Comparison of ENCODE assay signal across 9 cellular contexts in genomic region chrX:35919536-35920309, GRCh38. TPM values are rescaled to one million over a fixed set of nuclear protein-coding genes. Genes with fewer than 3 reads are reported as not detected.
A peak's percentile ranks its signal among the peaks of the same experiment; 100 is the strongest.
DNase-seq lines count a peak whose midpoint lies in the region; ATAC-seq, FAIRE-seq and TF ChIP-seq lines count a peak whose summit lies in the region.
"Had no signal": no experiment of that assay in that cellular context is flagged by ENCODE, and none has a peak within 500 bp of the region (broad histone marks: within the 10 kb centered on the region; RNA-seq: fewer than 3 reads in every experiment).

CFAP47 (plus strand) TSS chrX:35919734; CDS start chrX:35919800, 66 bp downstream.

- H3K36me3 Mint-ChIP-seq in glutamatergic neuron (ENCODE audit: unreplicated experiment): no peaks in the 10 kb centered on the region
- H3K36me3 Mint-ChIP-seq in naive thymus-derived CD4-positive, alpha-beta T cell: no peaks in the 10 kb centered on the region

- ATAC-seq in pancreas: peak; percentile 79 to 97 (median 94)
- no peak for ATAC-seq in naive thymus-derived CD4-positive, alpha-beta T cell

- 0 to 21% methylated on average over 38 of the region's 38 CpGs for WGBS in pancreas, 2 donors

- TF ChIP-seq CTCF in glutamatergic neuron (IDR thresholded peaks at IDR 0.05; ENCODE audit: partially characterized antibody, unreplicated experiment) (no peak), pancreas (IDR thresholded peaks at IDR 0.05) (no peak)

- no peaks in the 10 kb centered on the region for H3K9me3 Mint-ChIP-seq in glutamatergic neuron (ENCODE audit: unreplicated experiment)
- H3K9me3 Mint-ChIP-seq in naive thymus-derived CD4-positive, alpha-beta T cell: peaks cover 0 to 3% (median 0%) of the 10 kb centered on the region in 11 donors
- H3K9me3 Mint-ChIP-seq: activated B cell treated with CpG ODN at 0.5 μM for 24 hours had no signal

- H3K27me3 Mint-ChIP-seq in glutamatergic neuron (ENCODE audit: unreplicated experiment): no peaks in the 10 kb centered on the region
- H3K27me3 Mint-ChIP-seq in naive thymus-derived CD4-positive, alpha-beta T cell: no peaks in the 10 kb centered on the region
- H3K27me3 Mint-ChIP-seq: activated B cell treated with CpG ODN at 0.5 μM for 24 hours had no signal

- no peaks in the 10 kb centered on the region for H3K4me1 Mint-ChIP-seq in glutamatergic neuron (ENCODE audit: low read depth, unreplicated experiment)
- peaks cover 0 to 3% (median 0%) of the 10 kb centered on the region in 7 donors for H3K4me1 Mint-ChIP-seq in naive thymus-derived CD4-positive, alpha-beta T cell
- H3K4me1 Mint-ChIP-seq: activated B cell treated with CpG ODN at 0.5 μM for 24 hours had no signal

- no peaks in the 10 kb centered on the region for H3K36me3 ChIP-seq in pancreas
- H3K36me3 ChIP-seq in naive thymus-derived CD4-positive, alpha-beta T cell (ENCODE audit: control insufficient read depth in 2 of 3, insufficient read depth in 3 of 3, low read length in 3 of 3): no peaks in the 10 kb centered on the region

- no peaks in the 10 kb centered on the region for H3K4me1 ChIP-seq in pancreas
- H3K4me1 ChIP-seq in naive thymus-derived CD4-positive, alpha-beta T cell (ENCODE audit: control insufficient read depth in 2 of 2, insufficient read depth in 2 of 2, low read length in 2 of 2): no peaks in the 10 kb centered on the region

- peak within 1 kb of the TSS in 2 of 4 donors; percentile 21 to 37 for H3K4me3 ChIP-seq in pancreas
- H3K4me3 ChIP-seq in naive thymus-derived CD4-positive, alpha-beta T cell (ENCODE audit: low read length): no peak within 1 kb of the TSS

- POLR2A ChIA-PET in naive thymus-derived CD4-positive, alpha-beta T cell (lab: Charles Lee): no interaction called here

- peak within 1 kb of the TSS; percentile 75 for H3K4me3 Mint-ChIP-seq in glutamatergic neuron (ENCODE audit: unreplicated experiment)
- no peak within 1 kb of the TSS for H3K4me3 Mint-ChIP-seq in naive thymus-derived CD4-positive, alpha-beta T cell
- H3K4me3 Mint-ChIP-seq: activated B cell treated with CpG ODN at 0.5 μM for 24 hours had no signal

- peaks cover 0 to 6% (median 0%) of the 10 kb centered on the region in 4 donors for H3K27me3 ChIP-seq in pancreas
- no peaks in the 10 kb centered on the region for H3K27me3 ChIP-seq in naive thymus-derived CD4-positive, alpha-beta T cell (ENCODE audit: control insufficient read depth in 2 of 2, insufficient read depth in 2 of 2, low read length in 2 of 2)

- H3K27ac Mint-ChIP-seq in glutamatergic neuron (ENCODE audit: unreplicated experiment): no peak within 1 kb of the TSS
- no peak within 1 kb of the TSS for H3K27ac Mint-ChIP-seq in naive thymus-derived CD4-positive, alpha-beta T cell
- H3K27ac Mint-ChIP-seq: activated B cell treated with CpG ODN at 0.5 μM for 24 hours had no signal

- intact Hi-C loops in pancreas (cut with DNase I): no loop called here
- intact Hi-C loops in naive thymus-derived CD4-positive, alpha-beta T cell (cut with micrococcal nuclease): no loop called here

- H3K27ac ChIP-seq in pancreas: no peak within 1 kb of the TSS
- H3K27ac ChIP-seq in naive thymus-derived CD4-positive, alpha-beta T cell (ENCODE audit: low read depth, low read length): no peak within 1 kb of the TSS

- H3K9me3 ChIP-seq in pancreas: no peaks in the 10 kb centered on the region
- no peaks in the 10 kb centered on the region for H3K9me3 ChIP-seq in naive thymus-derived CD4-positive, alpha-beta T cell (ENCODE audit: control insufficient read depth in 2 of 3, low read length in 3 of 3)

- DNase-seq in Daoy (ENCODE audit: low read depth) (peak; percentile 1), NCI-H69 (lab: John Stamatoyannopoulos, UW) (peak; percentile 34), glutamatergic neuron (peak; percentile 61), pancreas (peak; percentile 46 to 70 (median 61)), NAMALWA (ENCODE audit: low spot score) (no peak), cerebellar cortex (ENCODE audit: low spot score) (no peak)
- no peak for DNase-seq in stimulated activated CD4-positive, alpha-beta T cell treated with anti-CD3 and anti-CD28 coated beads, Interleukin-1b, Interleukin-23, amount 100 ng/mL, for 48 hours
- DNase-seq in naive thymus-derived CD4-positive, alpha-beta T cell: no peak
- DNase-seq: activated B cell treated with CpG ODN at 0.5 μM for 24 hours had no signal

- no peak for FAIRE-seq in pancreas (lab: Jason Lieb, UNC)

- CTCF ChIA-PET in naive thymus-derived CD4-positive, alpha-beta T cell (lab: Charles Lee): no interaction called here

RNA-seq across cellular contexts. Expression of gene CFAP47, which starts in this region (rescaled TPM):
- total RNA-seq in Daoy (2014; rRNA removed; shearing (Covaris generic)): 0.06 and 0.17 TPM in 2 replicates
- total RNA-seq in glutamatergic neuron (ENCODE audit: unreplicated experiment): 0.17 TPM
- under 1 TPM in 3 of 6 donors, not detected in 3; 0.04 to 0.09 (median 0.09) TPM for total RNA-seq in pancreas
- polyA plus RNA-seq in pancreas: under 1 TPM in 1 of 2 donors, not detected in 1; 0.07 TPM
- not detected for total RNA-seq in naive thymus-derived CD4-positive, alpha-beta T cell
- not detected for polyA plus RNA-seq in naive thymus-derived CD4-positive, alpha-beta T cell
- total RNA-seq: activated B cell treated with CpG ODN at 0.5 μM for 24 hours had no signal

Comparison
In these comparisons a context has a peak if more than half of its experiments do, and no peak if none do; other contexts are left out.
1. Peak in DNase-seq in Daoy; RNA of the gene not detected or under 1 TPM.
2. Peak in DNase-seq in glutamatergic neuron; RNA of the gene not detected or under 1 TPM.
3. Peak in DNase-seq and ATAC-seq in pancreas; RNA of the gene not detected or under 1 TPM.